8 cellular contexts compared by ENCODE assay signal in the genomic region with DNA sequence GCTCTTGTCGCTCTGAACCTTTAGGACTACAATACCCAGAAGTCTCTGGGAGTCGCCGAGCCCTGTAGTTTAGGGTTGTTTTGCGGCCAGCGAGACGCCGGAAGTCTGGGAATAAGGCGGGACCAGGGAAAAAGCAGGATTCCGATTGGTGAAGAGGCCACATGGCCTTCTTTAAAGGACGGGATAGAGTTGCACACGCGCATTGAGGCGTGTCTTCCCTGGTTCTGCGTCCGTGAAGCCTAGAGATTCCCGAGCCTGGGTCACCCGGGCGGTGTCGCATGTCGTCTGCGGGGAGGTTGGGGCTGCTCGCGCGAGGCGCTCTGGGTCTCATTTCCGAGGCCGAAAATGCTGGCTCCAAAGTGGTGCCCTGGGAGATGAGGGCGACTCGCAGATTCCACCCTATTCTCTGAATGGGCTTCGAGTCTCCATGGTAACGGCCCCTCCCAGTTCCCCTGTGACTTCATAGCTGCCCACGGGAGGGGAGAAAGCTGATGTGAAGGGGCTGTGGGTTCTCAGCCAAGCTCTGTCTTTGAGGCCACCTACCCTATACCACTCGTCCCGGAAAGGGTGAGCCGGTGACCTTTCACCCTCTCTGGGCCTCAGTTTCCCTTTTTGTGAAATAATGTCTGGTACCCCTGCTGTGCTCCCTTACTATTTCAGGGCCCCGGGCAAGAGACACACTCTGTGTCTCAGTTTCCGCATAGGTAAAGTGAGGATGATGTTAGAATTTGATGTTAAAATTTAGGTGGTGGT. TPM values are rescaled to one million over a fixed set of nuclear protein-coding genes. Genes with fewer than 3 reads are reported as not detected.
A peak's percentile ranks its signal among the peaks of the same experiment; 100 is the strongest.
DNase-seq lines count a peak whose midpoint lies in the region; ATAC-seq and TF ChIP-seq lines count a peak whose summit lies in the region.

No MANE protein-coding gene starts in this region.

- WGBS in esophagus, 2 donors: 2 to 3% methylated on average over 37 of the region's 37 CpGs

- peaks cover 12% of the 10 kb centered on the region; the same call in 1 of the 2 replicates for H3K79me2 ChIP-seq in PC-9 (ENCODE audit: low read depth)

- H3K27ac ChIP-seq in PC-9 (peak overlapping the region; percentile 88), esophagus (ENCODE audit: low read depth in 2 of 2, low read length in 1 of 2) (peak overlapping the region; percentile 97 to 99), mucosa of rectum (ENCODE audit: low read depth in 2 of 2, low read length in 2 of 2) (peak overlapping the region; percentile 99)

- H3K9me3 ChIP-seq in PC-9 (ENCODE audit: insufficient read depth, low read depth) (no peaks in the 10 kb centered on the region), esophagus (ENCODE audit: control insufficient read depth in 2 of 2, insufficient read depth in 1 of 2, low read depth in 1 of 2, low read length in 1 of 2) (no peaks in the 10 kb centered on the region), mucosa of rectum (ENCODE audit: control insufficient read depth in 2 of 2, low read length in 2 of 2) (no peaks in the 10 kb centered on the region)

- peak overlapping the region; percentile 90 for H2AFZ ChIP-seq in PC-9

- BruUV-seq in PC-9 (replicated peaks; lab: Mats Ljungman, UMichigan): TSS peak; percentile 85

- H3K36me3 ChIP-seq in PC-9 (ENCODE audit: low read depth) (peaks cover 8% of the 10 kb centered on the region; the same call in 1 of the 2 replicates), esophagus (ENCODE audit: control insufficient read depth in 2 of 2, insufficient read depth in 2 of 2, low read length in 1 of 2) (peaks cover 0 to 2% of the 10 kb centered on the region in 2 donors), mucosa of rectum (ENCODE audit: control insufficient read depth in 2 of 2, insufficient read depth in 2 of 2, low read length in 2 of 2) (peaks cover 3 to 6% of the 10 kb centered on the region in 2 donors)

- in situ Hi-C loops in KBM-7 (cut with MboI; ENCODE audit: low pct_unique_long_range_greater_than_20kb, low sequenced_read_pairs): no loop called here

- H3K4me1 ChIP-seq in PC-9 (replicated peaks; ENCODE audit: insufficient read depth): peaks cover 15% of the 10 kb centered on the region
- H3K4me1 ChIP-seq in esophagus (ENCODE audit: control insufficient read depth in 2 of 2, insufficient read depth in 2 of 2, low read length in 1 of 2): peaks cover 0 to 3% of the 10 kb centered on the region in 2 donors
- peaks cover 9 to 10% of the 10 kb centered on the region in 2 donors for H3K4me1 ChIP-seq in mucosa of rectum (ENCODE audit: control insufficient read depth in 2 of 2, insufficient read depth in 2 of 2, low read length in 2 of 2)

- POLR2A ChIA-PET in PC-9 (lab: Charles Lee; ENCODE audit: unreplicated experiment): interaction anchor here (0.6 kb wide), 3 partner anchors 145 to 857 kb away, joined by 13 to 20 read pairs (median 16); no protein-coding TSS in a partner anchor

- H3K4me1 Mint-ChIP-seq in activated T-cell treated with anti-CD3 and anti-CD28 coated beads, Interleukin-2, amount 50 U/mL, for 4 hours (ENCODE audit: low read depth): peaks cover 23% of the 10 kb centered on the region

- DNase-seq in DMS53 (lab: John Stamatoyannopoulos, UW) (peak; percentile 98), KBM-7 (peak; percentile 99), PC-9 (peak; percentile 97)
- peak; percentile 87 for DNase-seq in activated T-cell treated with anti-CD3 and anti-CD28 coated beads, Interleukin-2, amount 50 U/mL, for 4 hours
- peak; percentile 77 to 87 for DNase-seq in stimulated activated CD8-positive, alpha-beta memory T cell treated with anti-CD3 and anti-CD28 coated beads, Interleukin-4, amount 100 ng/mL, for 4 hours (ENCODE audit: low read depth in 2 of 2, low spot score in 1 of 2)

- peaks cover 16% of the 10 kb centered on the region for H3F3A ChIP-seq in PC-9 (ENCODE audit: insufficient read depth, low read depth)

- H3K4me3 ChIP-seq in PC-9 (peak overlapping the region; percentile 77), esophagus (ENCODE audit: low read depth in 1 of 2, low read length in 2 of 2) (peak overlapping the region; percentile 77 to 89), mucosa of rectum (ENCODE audit: low read length in 2 of 2) (peak overlapping the region; percentile 97 to 99)

- TF ChIP-seq CTCF in PC-9 (conservative IDR thresholded peaks at IDR 0.05): no peak

- H3K9ac ChIP-seq in mucosa of rectum (ENCODE audit: low read depth in 1 of 2, low read length in 2 of 2): peak overlapping the region; percentile 94 to 97

- intact Hi-C loops in PC-9 (cut with micrococcal nuclease; ENCODE audit: unreplicated experiment): loop anchor here (2.0 kb wide), 2 partner anchors 78 to 174 kb away; partner anchors contain the start of genes ZNF444 and ZNF582

- H3K4me2 ChIP-seq in PC-9: peak overlapping the region; percentile 94

- no peaks in the 10 kb centered on the region for H3K9me2 ChIP-seq in PC-9 (ENCODE audit: insufficient read depth)

- peak; percentile 80 for ATAC-seq in GM21723 (IDR thresholded peaks at IDR 0.05; ENCODE audit: unreplicated experiment)
- ATAC-seq in activated T-cell treated with anti-CD3 and anti-CD28 coated beads, Interleukin-2, amount 50 U/mL, for 4 hours: peak; percentile 87 to 89

- H3K27me3 Mint-ChIP-seq in activated T-cell treated with anti-CD3 and anti-CD28 coated beads, Interleukin-2, amount 50 U/mL, for 4 hours (ENCODE audit: low read depth): no peaks in the 10 kb centered on the region

- H4K20me1 ChIP-seq in PC-9 (ENCODE audit: insufficient read depth): no peaks in the 10 kb centered on the region

- H3K27me3 ChIP-seq in PC-9 (ENCODE audit: insufficient read depth, low read depth): peaks cover 9% of the 10 kb centered on the region
- H3K27me3 ChIP-seq in esophagus (ENCODE audit: control insufficient read depth in 1 of 2, insufficient read depth in 2 of 2, low read length in 2 of 2): no peaks in the 10 kb centered on the region
- H3K27me3 ChIP-seq in mucosa of rectum (ENCODE audit: control insufficient read depth in 2 of 2, insufficient read depth in 2 of 2, low read length in 2 of 2): no peaks in the 10 kb centered on the region

- CTCF ChIA-PET in PC-9 (lab: Charles Lee): interaction anchor here (0.6 kb wide), 2 partner anchors 41 to 1386 kb away, joined by 3 to 10 read pairs; no protein-coding TSS in a partner anchor

- peak overlapping the region; percentile 83 for H3K4me3 Mint-ChIP-seq in activated T-cell treated with anti-CD3 and anti-CD28 coated beads, Interleukin-2, amount 50 U/mL, for 4 hours

- H3K36me3 Mint-ChIP-seq in activated T-cell treated with anti-CD3 and anti-CD28 coated beads, Interleukin-2, amount 50 U/mL, for 4 hours (ENCODE audit: insufficient read depth): peaks cover 10% of the 10 kb centered on the region

- peaks cover 4% of the 10 kb centered on the region for H3K9me3 Mint-ChIP-seq in activated T-cell treated with anti-CD3 and anti-CD28 coated beads, Interleukin-2, amount 50 U/mL, for 4 hours

RNA-seq across cellular contexts. Expression of gene ZSCAN5A, which starts 0.6 kb away (rescaled TPM):
- 20.5 and 23.6 TPM in 2 replicates for total RNA-seq in PC-9 (2021)
- 10 to 100 TPM in 2 of 3 donors, 1 to 10 TPM in 1; 9.6 to 14.7 (median 13.6) TPM for total RNA-seq in activated T-cell treated with anti-CD3 and anti-CD28 coated beads, Interleukin-2, amount 50 U/mL, for 4 hours
- 1 to 10 TPM; 3.8 to 3.9 TPM for polyA plus RNA-seq in esophagus

RNA-seq across cellular contexts. Expression of gene EDDM13, which starts 42.7 kb away (rescaled TPM):
- not detected in 2 replicates for total RNA-seq in PC-9 (2021)
- under 1 TPM; 0.46 to 0.98 (median 0.91) TPM for total RNA-seq in activated T-cell treated with anti-CD3 and anti-CD28 coated beads, Interleukin-2, amount 50 U/mL, for 4 hours
- 1 to 10 TPM; 2.8 to 3.0 TPM for polyA plus RNA-seq in esophagus

Comparison
In these comparisons a context has a peak if more than half of its experiments do, and no peak if none do; other contexts are left out.
1. Peak in every context shown above with its lines: DNase-seq, ATAC-seq, H3K4me3 ChIP-seq and H3K27ac ChIP-seq.